Comparison of ENCODE assay signal across 8 cellular contexts in genomic region chr2:74653985-74654882, GRCh38. TPM values are rescaled to one million over a fixed set of nuclear protein-coding genes. Genes with fewer than 3 reads are reported as not detected.
A peak's percentile ranks its signal among the peaks of the same experiment; 100 is the strongest.
DNase-seq lines count a peak whose midpoint lies in the region; TF ChIP-seq lines count a peak whose summit lies in the region.

Gene SEMA4F (plus strand): TSS chr2:74654247. CDS start chr2:74654377, 130 bp downstream.

- peak within 1 kb of the TSS; percentile 75 for H3K4me3 Mint-ChIP-seq in activated naive CD4-positive, alpha-beta T cell treated with anti-CD3 and anti-CD28 coated beads, Interleukin-2, amount 10 ng/mL, durations not matched to agents 7 days and 5 days

- no peaks in the 10 kb centered on the region for H3K9me3 ChIP-seq in suprapubic skin

- TF ChIP-seq CTCF in HFF-Myc (IDR thresholded peaks at IDR 0.05; ENCODE audit: low read depth, low read length, missing control alignments) (no peak), suprapubic skin (IDR thresholded peaks at IDR 0.05) (no peak)

- H3K4me3 ChIP-seq in HFF-Myc (replicated peaks; ENCODE audit: low read depth, low read length) (peak within 1 kb of the TSS; percentile 60), suprapubic skin (peak within 1 kb of the TSS; percentile 73)

- no peak for TF ChIP-seq EP300 in suprapubic skin (IDR thresholded peaks at IDR 0.05)

- no peaks in the 10 kb centered on the region for H3K9me3 Mint-ChIP-seq in activated naive CD4-positive, alpha-beta T cell treated with anti-CD3 and anti-CD28 coated beads, Interleukin-2, amount 10 ng/mL, durations not matched to agents 7 days and 5 days

- no peak within 1 kb of the TSS for H3K27ac ChIP-seq in suprapubic skin

- DNase-seq in GM04503 (ENCODE audit: low read depth) (peak; percentile 64), HFF-Myc (ENCODE audit: extremely low read depth, low read depth) (peak; percentile 84), MV-4-11 (lab: John Stamatoyannopoulos, UW) (peak; percentile 89), SK-MEL-5 (ENCODE audit: low read depth, low spot score) (peak; percentile 98), germinal center (ENCODE audit: low spot score) (peak; percentile 98), nucleus accumbens (lab: John Stamatoyannopoulos, UW) (peak; percentile 53 to 97 (median 93)), suprapubic skin (ENCODE audit: low spot score in 2 of 2) (peak; percentile 96 to 97)
- DNase-seq in activated naive CD4-positive, alpha-beta T cell treated with anti-CD3 and anti-CD28 coated beads, Interleukin-2, amount 10 ng/mL, durations not matched to agents 7 days and 5 days, result peak; percentile 97

- H3K27me3 ChIP-seq in suprapubic skin, result no peaks in the 10 kb centered on the region

- H3K36me3 ChIP-seq in suprapubic skin, result peaks cover 3% of the 10 kb centered on the region

- CTCF ChIA-PET in activated naive CD4-positive, alpha-beta T cell treated with anti-CD3 and anti-CD28 coated beads, Interleukin-2, amount 10 ng/mL, durations not matched to agents 7 days and 5 days (lab: Charles Lee), result no interaction called here

- no peak for TF ChIP-seq POLR2A in suprapubic skin (IDR thresholded peaks at IDR 0.05)

- 1% methylated on average over 60 of the region's 79 CpGs for WGBS in suprapubic skin

- H3K27me3 Mint-ChIP-seq in activated naive CD4-positive, alpha-beta T cell treated with anti-CD3 and anti-CD28 coated beads, Interleukin-2, amount 10 ng/mL, durations not matched to agents 7 days and 5 days, result peaks cover 23% of the 10 kb centered on the region

- H3K4me1 Mint-ChIP-seq in activated naive CD4-positive, alpha-beta T cell treated with anti-CD3 and anti-CD28 coated beads, Interleukin-2, amount 10 ng/mL, durations not matched to agents 7 days and 5 days, result peaks cover 22% of the 10 kb centered on the region

- H3K4me1 ChIP-seq in suprapubic skin, result peaks cover 12% of the 10 kb centered on the region

- in situ Hi-C loops in SK-MEL-5 (cut with HindIII; ENCODE audit: low pct_unique_long_range_greater_than_20kb, low sequenced_read_pairs), result no loop called here

- no peaks in the 10 kb centered on the region for H3K36me3 Mint-ChIP-seq in activated naive CD4-positive, alpha-beta T cell treated with anti-CD3 and anti-CD28 coated beads, Interleukin-2, amount 10 ng/mL, durations not matched to agents 7 days and 5 days

- H3K27ac Mint-ChIP-seq in activated naive CD4-positive, alpha-beta T cell treated with anti-CD3 and anti-CD28 coated beads, Interleukin-2, amount 10 ng/mL, durations not matched to agents 7 days and 5 days, result peak within 1 kb of the TSS; percentile 68

RNA-seq across cellular contexts. Expression of gene SEMA4F, which starts in this region (rescaled TPM):
- 15.1 and 16.3 TPM in 2 replicates for total RNA-seq in SK-MEL-5 (2014; rRNA removed; shearing (Covaris generic))
- polyA plus RNA-seq in SK-MEL-5 (2015; cell fraction: cytosol; rRNA removed), result 36.0 and 43.1 TPM in 2 replicates
- 23.5 and 25.8 TPM in 2 replicates for polyA plus RNA-seq in SK-MEL-5 (2015; cell fraction: nucleus; rRNA removed)
- 1 to 10 TPM; 3.5 to 8.2 (median 4.6) TPM for total RNA-seq in suprapubic skin
